1 cellular context compared by ENCODE assay signal in the genomic region with DNA sequence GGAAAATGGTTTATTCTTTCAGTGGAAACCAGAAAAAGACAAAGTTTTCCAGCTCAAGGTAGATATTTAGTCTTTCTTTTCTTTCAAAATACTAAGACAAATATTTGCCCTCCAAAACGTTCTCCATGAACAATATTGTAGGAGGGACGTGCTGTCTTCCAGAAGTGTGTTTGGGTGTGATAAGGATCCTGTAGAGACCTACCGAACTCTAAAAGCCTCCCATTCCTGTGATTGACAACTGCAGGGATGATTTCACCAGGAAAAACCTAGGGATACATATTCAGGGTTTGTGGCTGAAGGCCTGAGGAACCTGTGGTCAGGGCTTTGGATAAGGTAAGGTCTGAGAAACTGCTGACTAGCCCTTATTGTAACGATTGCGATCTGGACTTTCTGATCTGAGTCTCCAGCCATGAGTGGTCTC.
A peak's percentile ranks its signal among the peaks of the same experiment; 100 is the strongest.
TF ChIP-seq lines count a peak whose summit lies in the region.

No MANE protein-coding gene starts in this region.

TF ChIP-seq in K562, 482 proteins besides CTCF, POLR2A, EP300 and RAD21 (continued from another document and continues in another):
- TF ChIP-seq, protein P1, sequence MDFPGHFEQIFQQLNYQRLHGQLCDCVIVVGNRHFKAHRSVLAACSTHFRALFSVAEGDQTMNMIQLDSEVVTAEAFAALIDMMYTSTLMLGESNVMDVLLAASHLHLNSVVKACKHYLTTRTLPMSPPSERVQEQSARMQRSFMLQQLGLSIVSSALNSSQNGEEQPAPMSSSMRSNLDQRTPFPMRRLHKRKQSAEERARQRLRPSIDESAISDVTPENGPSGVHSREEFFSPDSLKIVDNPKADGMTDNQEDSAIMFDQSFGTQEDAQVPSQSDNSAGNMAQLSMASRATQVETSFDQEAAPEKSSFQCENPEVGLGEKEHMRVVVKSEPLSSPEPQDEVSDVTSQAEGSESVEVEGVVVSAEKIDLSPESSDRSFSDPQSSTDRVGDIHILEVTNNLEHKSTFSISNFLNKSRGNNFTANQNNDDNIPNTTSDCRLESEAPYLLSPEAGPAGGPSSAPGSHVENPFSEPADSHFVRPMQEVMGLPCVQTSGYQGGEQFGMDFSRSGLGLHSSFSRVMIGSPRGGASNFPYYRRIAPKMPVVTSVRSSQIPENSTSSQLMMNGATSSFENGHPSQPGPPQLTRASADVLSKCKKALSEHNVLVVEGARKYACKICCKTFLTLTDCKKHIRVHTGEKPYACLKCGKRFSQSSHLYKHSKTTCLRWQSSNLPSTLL (IDR thresholded peaks at IDR 0.05), result no peak
- TF ChIP-seq SAFB (IDR thresholded peaks at IDR 0.05; ENCODE audit: borderline replicate concordance, low read depth, low read length) (no peak), PHTF2 (CRISPR knock-in tag; IDR thresholded peaks at IDR 0.05) (no peak), ZNF3 (CRISPR knock-in tag; IDR thresholded peaks at IDR 0.05) (no peak), FOXA3 (CRISPR knock-in tag; conservative IDR thresholded peaks at IDR 0.05 in 1 of 2, IDR thresholded peaks at IDR 0.05 in 1 of 2) (no peak), SMAD4 (CRISPR knock-in tag; conservative IDR thresholded peaks at IDR 0.05) (peak; percentile 28; the same call in 1 of the 2 replicates), HDAC2 (IDR thresholded peaks at IDR 0.05) (no peak), NCOA2 (IDR thresholded peaks at IDR 0.05; ENCODE audit: partially characterized antibody in 2 of 2) (peak in 1 of 2 experiments; percentile 64), MEIS2 (IDR thresholded peaks at IDR 0.05; ENCODE audit: partially characterized antibody) (peak; percentile 85), ZNF124 (CRISPR knock-in tag; IDR thresholded peaks at IDR 0.05) (no peak), FOXJ2 (tag; IDR thresholded peaks at IDR 0.05) (peak; percentile 63; the same call in 1 of the 2 replicates), MAFG (tag; conservative IDR thresholded peaks at IDR 0.05) (peak; percentile 97), FOS (IDR thresholded peaks at IDR 0.05; ENCODE audit: extremely low read depth, insufficient read length) (no peak), JUN (IDR thresholded peaks at IDR 0.05; ENCODE audit: borderline replicate concordance, low read depth, low read length) (peak; percentile 47; the same call in 1 of the 2 replicates), JUN (CRISPR knock-in tag; IDR thresholded peaks at IDR 0.05; ENCODE audit: borderline replicate concordance) (no peak), NONO (IDR thresholded peaks at IDR 0.05; ENCODE audit: low read depth in 2 of 2, low read length in 1 of 2) (peak in 1 of 2 experiments; percentile 43; a peak in 1 of 4 replicates), CBFA2T2 (conservative IDR thresholded peaks at IDR 0.05) (peak; percentile 60), HMGN3 (IDR thresholded peaks at IDR 0.05; ENCODE audit: borderline replicate concordance, extremely low read depth, insufficient read length, low read depth, low read length) (no peak), TEAD2 (tag; IDR thresholded peaks at IDR 0.05) (no peak), NEUROD1 (IDR thresholded peaks at IDR 0.05; ENCODE audit: borderline replicate concordance, low read depth, low read length, partially characterized antibody) (no peak), ZC3H8 (IDR thresholded peaks at IDR 0.05) (no peak)
- TF ChIP-seq, protein P2, sequence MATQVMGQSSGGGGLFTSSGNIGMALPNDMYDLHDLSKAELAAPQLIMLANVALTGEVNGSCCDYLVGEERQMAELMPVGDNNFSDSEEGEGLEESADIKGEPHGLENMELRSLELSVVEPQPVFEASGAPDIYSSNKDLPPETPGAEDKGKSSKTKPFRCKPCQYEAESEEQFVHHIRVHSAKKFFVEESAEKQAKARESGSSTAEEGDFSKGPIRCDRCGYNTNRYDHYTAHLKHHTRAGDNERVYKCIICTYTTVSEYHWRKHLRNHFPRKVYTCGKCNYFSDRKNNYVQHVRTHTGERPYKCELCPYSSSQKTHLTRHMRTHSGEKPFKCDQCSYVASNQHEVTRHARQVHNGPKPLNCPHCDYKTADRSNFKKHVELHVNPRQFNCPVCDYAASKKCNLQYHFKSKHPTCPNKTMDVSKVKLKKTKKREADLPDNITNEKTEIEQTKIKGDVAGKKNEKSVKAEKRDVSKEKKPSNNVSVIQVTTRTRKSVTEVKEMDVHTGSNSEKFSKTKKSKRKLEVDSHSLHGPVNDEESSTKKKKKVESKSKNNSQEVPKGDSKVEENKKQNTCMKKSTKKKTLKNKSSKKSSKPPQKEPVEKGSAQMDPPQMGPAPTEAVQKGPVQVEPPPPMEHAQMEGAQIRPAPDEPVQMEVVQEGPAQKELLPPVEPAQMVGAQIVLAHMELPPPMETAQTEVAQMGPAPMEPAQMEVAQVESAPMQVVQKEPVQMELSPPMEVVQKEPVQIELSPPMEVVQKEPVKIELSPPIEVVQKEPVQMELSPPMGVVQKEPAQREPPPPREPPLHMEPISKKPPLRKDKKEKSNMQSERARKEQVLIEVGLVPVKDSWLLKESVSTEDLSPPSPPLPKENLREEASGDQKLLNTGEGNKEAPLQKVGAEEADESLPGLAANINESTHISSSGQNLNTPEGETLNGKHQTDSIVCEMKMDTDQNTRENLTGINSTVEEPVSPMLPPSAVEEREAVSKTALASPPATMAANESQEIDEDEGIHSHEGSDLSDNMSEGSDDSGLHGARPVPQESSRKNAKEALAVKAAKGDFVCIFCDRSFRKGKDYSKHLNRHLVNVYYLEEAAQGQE (CRISPR knock-in tag; IDR thresholded peaks at IDR 0.05; ENCODE audit: low read depth), result no peak
- TF ChIP-seq, protein P3, sequence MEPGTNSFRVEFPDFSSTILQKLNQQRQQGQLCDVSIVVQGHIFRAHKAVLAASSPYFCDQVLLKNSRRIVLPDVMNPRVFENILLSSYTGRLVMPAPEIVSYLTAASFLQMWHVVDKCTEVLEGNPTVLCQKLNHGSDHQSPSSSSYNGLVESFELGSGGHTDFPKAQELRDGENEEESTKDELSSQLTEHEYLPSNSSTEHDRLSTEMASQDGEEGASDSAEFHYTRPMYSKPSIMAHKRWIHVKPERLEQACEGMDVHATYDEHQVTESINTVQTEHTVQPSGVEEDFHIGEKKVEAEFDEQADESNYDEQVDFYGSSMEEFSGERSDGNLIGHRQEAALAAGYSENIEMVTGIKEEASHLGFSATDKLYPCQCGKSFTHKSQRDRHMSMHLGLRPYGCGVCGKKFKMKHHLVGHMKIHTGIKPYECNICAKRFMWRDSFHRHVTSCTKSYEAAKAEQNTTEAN (CRISPR knock-in tag; IDR thresholded peaks at IDR 0.05), result no peak
- TF ChIP-seq, protein P4, sequence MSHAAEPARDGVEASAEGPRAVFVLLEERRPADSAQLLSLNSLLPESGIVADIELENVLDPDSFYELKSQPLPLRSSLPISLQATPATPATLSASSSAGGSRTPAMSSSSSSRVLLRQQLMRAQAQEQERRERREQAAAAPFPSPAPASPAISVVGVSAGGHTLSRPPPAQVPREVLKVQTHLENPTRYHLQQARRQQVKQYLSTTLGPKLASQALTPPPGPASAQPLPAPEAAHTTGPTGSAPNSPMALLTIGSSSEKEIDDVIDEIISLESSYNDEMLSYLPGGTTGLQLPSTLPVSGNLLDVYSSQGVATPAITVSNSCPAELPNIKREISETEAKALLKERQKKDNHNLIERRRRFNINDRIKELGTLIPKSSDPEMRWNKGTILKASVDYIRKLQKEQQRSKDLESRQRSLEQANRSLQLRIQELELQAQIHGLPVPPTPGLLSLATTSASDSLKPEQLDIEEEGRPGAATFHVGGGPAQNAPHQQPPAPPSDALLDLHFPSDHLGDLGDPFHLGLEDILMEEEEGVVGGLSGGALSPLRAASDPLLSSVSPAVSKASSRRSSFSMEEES (CRISPR knock-in tag; IDR thresholded peaks at IDR 0.05), result no peak
- TF ChIP-seq, protein P5, sequence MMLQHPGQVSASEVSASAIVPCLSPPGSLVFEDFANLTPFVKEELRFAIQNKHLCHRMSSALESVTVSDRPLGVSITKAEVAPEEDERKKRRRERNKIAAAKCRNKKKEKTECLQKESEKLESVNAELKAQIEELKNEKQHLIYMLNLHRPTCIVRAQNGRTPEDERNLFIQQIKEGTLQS (IDR thresholded peaks at IDR 0.05), result peak; percentile 48; the same call in 1 of the 2 replicates
- TF ChIP-seq, protein P5 (CRISPR knock-in tag; conservative IDR thresholded peaks at IDR 0.05), result no peak
- TF ChIP-seq, protein P6, sequence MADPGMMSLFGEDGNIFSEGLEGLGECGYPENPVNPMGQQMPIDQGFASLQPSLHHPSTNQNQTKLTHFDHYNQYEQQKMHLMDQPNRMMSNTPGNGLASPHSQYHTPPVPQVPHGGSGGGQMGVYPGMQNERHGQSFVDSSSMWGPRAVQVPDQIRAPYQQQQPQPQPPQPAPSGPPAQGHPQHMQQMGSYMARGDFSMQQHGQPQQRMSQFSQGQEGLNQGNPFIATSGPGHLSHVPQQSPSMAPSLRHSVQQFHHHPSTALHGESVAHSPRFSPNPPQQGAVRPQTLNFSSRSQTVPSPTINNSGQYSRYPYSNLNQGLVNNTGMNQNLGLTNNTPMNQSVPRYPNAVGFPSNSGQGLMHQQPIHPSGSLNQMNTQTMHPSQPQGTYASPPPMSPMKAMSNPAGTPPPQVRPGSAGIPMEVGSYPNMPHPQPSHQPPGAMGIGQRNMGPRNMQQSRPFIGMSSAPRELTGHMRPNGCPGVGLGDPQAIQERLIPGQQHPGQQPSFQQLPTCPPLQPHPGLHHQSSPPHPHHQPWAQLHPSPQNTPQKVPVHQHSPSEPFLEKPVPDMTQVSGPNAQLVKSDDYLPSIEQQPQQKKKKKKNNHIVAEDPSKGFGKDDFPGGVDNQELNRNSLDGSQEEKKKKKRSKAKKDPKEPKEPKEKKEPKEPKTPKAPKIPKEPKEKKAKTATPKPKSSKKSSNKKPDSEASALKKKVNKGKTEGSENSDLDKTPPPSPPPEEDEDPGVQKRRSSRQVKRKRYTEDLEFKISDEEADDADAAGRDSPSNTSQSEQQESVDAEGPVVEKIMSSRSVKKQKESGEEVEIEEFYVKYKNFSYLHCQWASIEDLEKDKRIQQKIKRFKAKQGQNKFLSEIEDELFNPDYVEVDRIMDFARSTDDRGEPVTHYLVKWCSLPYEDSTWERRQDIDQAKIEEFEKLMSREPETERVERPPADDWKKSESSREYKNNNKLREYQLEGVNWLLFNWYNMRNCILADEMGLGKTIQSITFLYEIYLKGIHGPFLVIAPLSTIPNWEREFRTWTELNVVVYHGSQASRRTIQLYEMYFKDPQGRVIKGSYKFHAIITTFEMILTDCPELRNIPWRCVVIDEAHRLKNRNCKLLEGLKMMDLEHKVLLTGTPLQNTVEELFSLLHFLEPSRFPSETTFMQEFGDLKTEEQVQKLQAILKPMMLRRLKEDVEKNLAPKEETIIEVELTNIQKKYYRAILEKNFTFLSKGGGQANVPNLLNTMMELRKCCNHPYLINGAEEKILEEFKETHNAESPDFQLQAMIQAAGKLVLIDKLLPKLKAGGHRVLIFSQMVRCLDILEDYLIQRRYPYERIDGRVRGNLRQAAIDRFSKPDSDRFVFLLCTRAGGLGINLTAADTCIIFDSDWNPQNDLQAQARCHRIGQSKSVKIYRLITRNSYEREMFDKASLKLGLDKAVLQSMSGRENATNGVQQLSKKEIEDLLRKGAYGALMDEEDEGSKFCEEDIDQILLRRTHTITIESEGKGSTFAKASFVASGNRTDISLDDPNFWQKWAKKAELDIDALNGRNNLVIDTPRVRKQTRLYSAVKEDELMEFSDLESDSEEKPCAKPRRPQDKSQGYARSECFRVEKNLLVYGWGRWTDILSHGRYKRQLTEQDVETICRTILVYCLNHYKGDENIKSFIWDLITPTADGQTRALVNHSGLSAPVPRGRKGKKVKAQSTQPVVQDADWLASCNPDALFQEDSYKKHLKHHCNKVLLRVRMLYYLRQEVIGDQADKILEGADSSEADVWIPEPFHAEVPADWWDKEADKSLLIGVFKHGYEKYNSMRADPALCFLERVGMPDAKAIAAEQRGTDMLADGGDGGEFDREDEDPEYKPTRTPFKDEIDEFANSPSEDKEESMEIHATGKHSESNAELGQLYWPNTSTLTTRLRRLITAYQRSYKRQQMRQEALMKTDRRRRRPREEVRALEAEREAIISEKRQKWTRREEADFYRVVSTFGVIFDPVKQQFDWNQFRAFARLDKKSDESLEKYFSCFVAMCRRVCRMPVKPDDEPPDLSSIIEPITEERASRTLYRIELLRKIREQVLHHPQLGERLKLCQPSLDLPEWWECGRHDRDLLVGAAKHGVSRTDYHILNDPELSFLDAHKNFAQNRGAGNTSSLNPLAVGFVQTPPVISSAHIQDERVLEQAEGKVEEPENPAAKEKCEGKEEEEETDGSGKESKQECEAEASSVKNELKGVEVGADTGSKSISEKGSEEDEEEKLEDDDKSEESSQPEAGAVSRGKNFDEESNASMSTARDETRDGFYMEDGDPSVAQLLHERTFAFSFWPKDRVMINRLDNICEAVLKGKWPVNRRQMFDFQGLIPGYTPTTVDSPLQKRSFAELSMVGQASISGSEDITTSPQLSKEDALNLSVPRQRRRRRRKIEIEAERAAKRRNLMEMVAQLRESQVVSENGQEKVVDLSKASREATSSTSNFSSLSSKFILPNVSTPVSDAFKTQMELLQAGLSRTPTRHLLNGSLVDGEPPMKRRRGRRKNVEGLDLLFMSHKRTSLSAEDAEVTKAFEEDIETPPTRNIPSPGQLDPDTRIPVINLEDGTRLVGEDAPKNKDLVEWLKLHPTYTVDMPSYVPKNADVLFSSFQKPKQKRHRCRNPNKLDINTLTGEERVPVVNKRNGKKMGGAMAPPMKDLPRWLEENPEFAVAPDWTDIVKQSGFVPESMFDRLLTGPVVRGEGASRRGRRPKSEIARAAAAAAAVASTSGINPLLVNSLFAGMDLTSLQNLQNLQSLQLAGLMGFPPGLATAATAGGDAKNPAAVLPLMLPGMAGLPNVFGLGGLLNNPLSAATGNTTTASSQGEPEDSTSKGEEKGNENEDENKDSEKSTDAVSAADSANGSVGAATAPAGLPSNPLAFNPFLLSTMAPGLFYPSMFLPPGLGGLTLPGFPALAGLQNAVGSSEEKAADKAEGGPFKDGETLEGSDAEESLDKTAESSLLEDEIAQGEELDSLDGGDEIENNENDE (IDR thresholded peaks at IDR 0.05; ENCODE audit: low read depth, low read length), result no peak
- TF ChIP-seq, protein P7, sequence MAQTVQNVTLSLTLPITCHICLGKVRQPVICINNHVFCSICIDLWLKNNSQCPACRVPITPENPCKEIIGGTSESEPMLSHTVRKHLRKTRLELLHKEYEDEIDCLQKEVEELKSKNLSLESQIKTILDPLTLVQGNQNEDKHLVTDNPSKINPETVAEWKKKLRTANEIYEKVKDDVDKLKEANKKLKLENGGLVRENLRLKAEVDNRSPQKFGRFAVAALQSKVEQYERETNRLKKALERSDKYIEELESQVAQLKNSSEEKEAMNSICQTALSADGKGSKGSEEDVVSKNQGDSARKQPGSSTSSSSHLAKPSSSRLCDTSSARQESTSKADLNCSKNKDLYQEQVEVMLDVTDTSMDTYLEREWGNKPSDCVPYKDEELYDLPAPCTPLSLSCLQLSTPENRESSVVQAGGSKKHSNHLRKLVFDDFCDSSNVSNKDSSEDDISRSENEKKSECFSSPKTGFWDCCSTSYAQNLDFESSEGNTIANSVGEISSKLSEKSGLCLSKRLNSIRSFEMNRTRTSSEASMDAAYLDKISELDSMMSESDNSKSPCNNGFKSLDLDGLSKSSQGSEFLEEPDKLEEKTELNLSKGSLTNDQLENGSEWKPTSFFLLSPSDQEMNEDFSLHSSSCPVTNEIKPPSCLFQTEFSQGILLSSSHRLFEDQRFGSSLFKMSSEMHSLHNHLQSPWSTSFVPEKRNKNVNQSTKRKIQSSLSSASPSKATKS (CRISPR knock-in tag; IDR thresholded peaks at IDR 0.05), result no peak
